In genomic region chr5:60944904-60945759, GRCh38 we compare ENCODE assay signal across 8 cellular contexts. TPM values are rescaled to one million over a fixed set of nuclear protein-coding genes. Genes with fewer than 3 reads are reported as not detected.
DNase-seq lines count a peak whose midpoint lies in the region; ATAC-seq, FAIRE-seq and TF ChIP-seq lines count a peak whose summit lies in the region.

ERCC8 (minus strand) TSS chr5:60945070; CDS start chr5:60945008, 62 bp downstream.
NDUFAF2 (plus strand) TSS chr5:60945205; CDS start chr5:60945256, 51 bp downstream.

- no peak within 1 kb of the TSS for H3K4me3 Mint-ChIP-seq in activated B cell treated with CpG ODN at 0.5 μM for 24 hours
- H3K4me3 Mint-ChIP-seq in central memory CD8-positive, alpha-beta T cell, result no peak within 1 kb of the TSS

- H3K4me1 Mint-ChIP-seq in activated B cell treated with CpG ODN at 0.5 μM for 24 hours, result peaks cover 28% of the 10 kb centered on the region
- peaks cover 16% of the 10 kb centered on the region for H3K4me1 Mint-ChIP-seq in central memory CD8-positive, alpha-beta T cell

- no peak within 1 kb of the TSS for H3K27ac Mint-ChIP-seq in activated B cell treated with CpG ODN at 0.5 μM for 24 hours
- peak within 1 kb of the TSS; percentile 48 for H3K27ac Mint-ChIP-seq in central memory CD8-positive, alpha-beta T cell (ENCODE audit: low read depth)

- H3K4me3 ChIP-seq in AG09309 (ENCODE audit: control insufficient read depth, low read depth, low read length), result peak within 1 kb of the TSS; percentile 74

- peak; percentile 27 for FAIRE-seq in islet of Langerhans (lab: Jason Lieb, UNC)

- intact Hi-C loops in activated B cell treated with CpG ODN at 0.5 μM for 24 hours (cut with micrococcal nuclease), result loop anchor here (1.0 to 5.0 kb wide), 6 partner anchors 218 to 1362 kb away; partner anchors contain the start of genes DEPDC1B, KIF2A and SMIM15

- no peaks in the 10 kb centered on the region for H3K27me3 Mint-ChIP-seq in activated B cell treated with CpG ODN at 0.5 μM for 24 hours
- H3K27me3 Mint-ChIP-seq in central memory CD8-positive, alpha-beta T cell, result no peaks in the 10 kb centered on the region

- H3K9me3 Mint-ChIP-seq in activated B cell treated with CpG ODN at 0.5 μM for 24 hours, result no peaks in the 10 kb centered on the region
- no peaks in the 10 kb centered on the region for H3K9me3 Mint-ChIP-seq in central memory CD8-positive, alpha-beta T cell

- POLR2A ChIA-PET in activated B cell treated with CpG ODN at 0.5 μM for 24 hours (lab: Charles Lee), result interaction anchor here (0.6 to 2.6 kb wide), 4 partner anchors 9 to 463 kb away, joined by 4 to 23 read pairs (median 6); partner anchors contain the start of gene ZSWIM6

- no peaks in the 10 kb centered on the region for H3K36me3 Mint-ChIP-seq in activated B cell treated with CpG ODN at 0.5 μM for 24 hours (ENCODE audit: low read depth)
- H3K36me3 Mint-ChIP-seq in central memory CD8-positive, alpha-beta T cell (ENCODE audit: insufficient read depth), result peaks cover 2% of the 10 kb centered on the region

- DNase-seq in AG09309 (ENCODE audit: low read depth) (peak; percentile 73), NCI-H226 (peak; percentile 90), activated B cell treated with CpG ODN at 0.5 μM for 24 hours (peak; percentile 75)
- DNase-seq in central memory CD8-positive, alpha-beta T cell (ENCODE audit: low spot score in 2 of 2), result peak; percentile 83 to 84
- peak; percentile 79 to 84 for DNase-seq in stimulated activated CD4-positive, alpha-beta T cell treated with anti-CD3 and anti-CD28 coated beads, Interleukin-12 subunit alpha, Interleukin-12 subunit beta, amount 100 ng/mL, for 24 hours (ENCODE audit: low read depth in 2 of 2)

- TF ChIP-seq CTCF in AG09309 (IDR thresholded peaks at IDR 0.05; ENCODE audit: control insufficient read depth, insufficient read depth, low read depth, low read length, missing control alignments) (no peak), activated B cell treated with CpG ODN at 0.5 μM for 24 hours (IDR thresholded peaks at IDR 0.05) (no peak)

- ATAC-seq in GM19023 (IDR thresholded peaks at IDR 0.05; ENCODE audit: unreplicated experiment), result peak; percentile 100
- peak; percentile 99 for ATAC-seq in HG03196 (IDR thresholded peaks at IDR 0.05; ENCODE audit: unreplicated experiment)
- ATAC-seq in activated B cell treated with CpG ODN at 0.5 μM for 24 hours (ENCODE audit: low read depth), result peak; percentile 98
- peak; percentile 98 for ATAC-seq in central memory CD8-positive, alpha-beta T cell (replicated peaks; ENCODE audit: extremely low read depth, poor library complexity, severe bottlenecking)

- CTCF ChIA-PET in activated B cell treated with CpG ODN at 0.5 μM for 24 hours (lab: Charles Lee), result interaction anchor here (1.0 to 1.2 kb wide), 3 partner anchors 14 to 712 kb away, joined by 3 to 5 read pairs (median 4); no protein-coding TSS in a partner anchor

RNA-seq across cellular contexts. Expression of gene ERCC8, which starts in this region (rescaled TPM):
- 10.7 and 11.2 TPM in 2 replicates for total RNA-seq in activated B cell treated with CpG ODN at 0.5 μM for 24 hours

RNA-seq across cellular contexts. Expression of gene NDUFAF2, which starts in this region (rescaled TPM):
- 13.1 and 20.0 TPM in 2 replicates for total RNA-seq in activated B cell treated with CpG ODN at 0.5 μM for 24 hours

Comparison
In these comparisons a context has a peak if more than half of its experiments do, and no peak if none do; other contexts are left out.
1. Peak in every context shown above with its lines: DNase-seq, ATAC-seq and H3K4me3 ChIP-seq.